18 cellular contexts compared by ENCODE assay signal in genomic region chr7:46279290-46279689, GRCh38.
"Had no signal": no experiment of that assay in that cellular context is flagged by ENCODE, and none has a peak within 500 bp of the region (broad histone marks: within the 10 kb centered on the region; RNA-seq: fewer than 3 reads in every experiment).

No MANE protein-coding gene starts in this region.

- DNase-seq: effector memory CD4-positive, alpha-beta T cell; heart right ventricle; mammary epithelial cell; natural killer cell; nucleus accumbens; ovary; right lobe of liver; spleen; stimulated activated CD4-positive, alpha-beta T cell treated with anti-CD3 and anti-CD28 coated beads, Interleukin-15, amount 100 ng/mL, for 24 hours; stimulated activated CD4-positive, alpha-beta T cell treated with anti-CD3 and anti-CD28 coated beads, Interleukin-1b, Interleukin-23, amount 100 ng/mL, for 48 hours; stimulated activated CD4-positive, alpha-beta T cell treated with anti-CD3 and anti-CD28 coated beads, Interleukin-4, amount 100 ng/mL, for 24 hours had no signal

- H3K4me1 Mint-ChIP-seq: central memory CD8-positive, alpha-beta T cell; natural killer cell; stimulated activated memory B cell treated with anti-CD40 and anti-IgM and Interleukin-4, amounts not matched to agents 10 μg/mL and 1 μg/mL and 100 μg/mL, for 72 hours had no signal

- H3K27ac Mint-ChIP-seq: natural killer cell; stimulated activated memory B cell treated with anti-CD40 and anti-IgM and Interleukin-4, amounts not matched to agents 10 μg/mL and 1 μg/mL and 100 μg/mL, for 72 hours; stimulated activated naive CD8-positive, alpha-beta T cell treated with anti-CD3 and anti-CD28 coated beads, Interleukin-15, Interleukin-2, amounts not matched to agents 100 ng/mL and 50 ng/mL, for 24 hours had no signal

- H3K27ac ChIP-seq: heart right ventricle, ovary, right lobe of liver, spleen, tibial nerve had no signal

- H3K9me3 ChIP-seq: heart right ventricle, ovary, right lobe of liver, spleen, tibial nerve had no signal

- ATAC-seq: esophagus mucosa; heart right ventricle; left lobe of liver; natural killer cell; right lobe of liver; stimulated activated memory B cell treated with anti-CD40 and anti-IgM and Interleukin-4, amounts not matched to agents 10 μg/mL and 1 μg/mL and 100 μg/mL, for 72 hours had no signal

- H3K36me3 Mint-ChIP-seq: natural killer cell; stimulated activated memory B cell treated with anti-CD40 and anti-IgM and Interleukin-4, amounts not matched to agents 10 μg/mL and 1 μg/mL and 100 μg/mL, for 72 hours had no signal

- H3K4me3 ChIP-seq: heart right ventricle, ovary, right lobe of liver, spleen, tibial nerve had no signal

- H3K36me3 ChIP-seq: heart right ventricle, ovary, right lobe of liver, spleen, tibial nerve had no signal

- H3K27me3 Mint-ChIP-seq: central memory CD8-positive, alpha-beta T cell; stimulated activated memory B cell treated with anti-CD40 and anti-IgM and Interleukin-4, amounts not matched to agents 10 μg/mL and 1 μg/mL and 100 μg/mL, for 72 hours; stimulated activated naive CD8-positive, alpha-beta T cell treated with anti-CD3 and anti-CD28 coated beads, Interleukin-15, Interleukin-2, amounts not matched to agents 100 ng/mL and 50 ng/mL, for 24 hours had no signal

- H3K4me3 Mint-ChIP-seq: central memory CD8-positive, alpha-beta T cell; natural killer cell; neural crest cell; stimulated activated memory B cell treated with anti-CD40 and anti-IgM and Interleukin-4, amounts not matched to agents 10 μg/mL and 1 μg/mL and 100 μg/mL, for 72 hours; stimulated activated naive CD8-positive, alpha-beta T cell treated with anti-CD3 and anti-CD28 coated beads, Interleukin-15, Interleukin-2, amounts not matched to agents 100 ng/mL and 50 ng/mL, for 24 hours had no signal

- H3K4me1 ChIP-seq: spleen, tibial nerve had no signal

- H3K27me3 ChIP-seq: heart right ventricle, ovary, right lobe of liver, spleen, tibial nerve had no signal

- H3K9me3 Mint-ChIP-seq: stimulated activated naive CD8-positive, alpha-beta T cell treated with anti-CD3 and anti-CD28 coated beads, Interleukin-15, Interleukin-2, amounts not matched to agents 100 ng/mL and 50 ng/mL, for 24 hours had no signal
